ENCODE assay signal across 1 cellular context in the genomic region with DNA sequence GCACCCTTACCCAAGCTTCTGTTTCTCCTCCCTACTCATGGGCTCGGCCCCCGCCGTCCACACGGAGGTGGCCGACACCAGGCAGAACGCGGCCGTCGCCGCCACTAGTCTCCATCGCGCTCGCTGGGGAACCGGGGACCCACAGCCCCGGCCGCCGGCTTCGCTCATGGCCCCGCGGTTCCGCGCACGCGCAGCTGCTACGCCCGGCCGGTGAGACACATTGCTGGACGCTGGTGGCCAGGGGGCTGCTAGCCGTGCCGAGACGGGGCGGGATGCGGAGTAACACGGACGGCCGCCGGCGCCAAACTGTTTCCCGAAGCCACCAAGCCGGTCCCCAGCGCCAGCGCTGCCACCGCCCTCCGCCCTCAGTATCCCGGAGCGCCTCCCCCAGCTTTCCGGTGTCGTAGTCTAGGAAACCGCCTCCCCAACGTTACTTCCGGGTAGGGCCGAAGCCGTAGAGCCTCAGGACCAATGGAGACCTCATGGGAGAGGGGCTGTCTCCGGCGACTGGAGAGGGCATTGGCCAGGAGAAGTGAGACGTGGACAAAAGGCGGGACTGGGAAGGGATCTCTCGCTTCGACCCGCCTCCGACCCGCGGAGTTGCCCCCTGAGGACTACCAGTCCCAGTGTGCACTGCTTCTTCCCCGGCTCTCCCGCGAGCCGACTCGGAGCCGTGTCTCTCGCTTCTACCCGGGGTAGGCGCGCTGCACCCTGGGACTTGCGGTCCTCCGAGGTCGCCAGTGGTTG.
TF ChIP-seq lines count a peak whose summit lies in the region.

A gene with protein sequence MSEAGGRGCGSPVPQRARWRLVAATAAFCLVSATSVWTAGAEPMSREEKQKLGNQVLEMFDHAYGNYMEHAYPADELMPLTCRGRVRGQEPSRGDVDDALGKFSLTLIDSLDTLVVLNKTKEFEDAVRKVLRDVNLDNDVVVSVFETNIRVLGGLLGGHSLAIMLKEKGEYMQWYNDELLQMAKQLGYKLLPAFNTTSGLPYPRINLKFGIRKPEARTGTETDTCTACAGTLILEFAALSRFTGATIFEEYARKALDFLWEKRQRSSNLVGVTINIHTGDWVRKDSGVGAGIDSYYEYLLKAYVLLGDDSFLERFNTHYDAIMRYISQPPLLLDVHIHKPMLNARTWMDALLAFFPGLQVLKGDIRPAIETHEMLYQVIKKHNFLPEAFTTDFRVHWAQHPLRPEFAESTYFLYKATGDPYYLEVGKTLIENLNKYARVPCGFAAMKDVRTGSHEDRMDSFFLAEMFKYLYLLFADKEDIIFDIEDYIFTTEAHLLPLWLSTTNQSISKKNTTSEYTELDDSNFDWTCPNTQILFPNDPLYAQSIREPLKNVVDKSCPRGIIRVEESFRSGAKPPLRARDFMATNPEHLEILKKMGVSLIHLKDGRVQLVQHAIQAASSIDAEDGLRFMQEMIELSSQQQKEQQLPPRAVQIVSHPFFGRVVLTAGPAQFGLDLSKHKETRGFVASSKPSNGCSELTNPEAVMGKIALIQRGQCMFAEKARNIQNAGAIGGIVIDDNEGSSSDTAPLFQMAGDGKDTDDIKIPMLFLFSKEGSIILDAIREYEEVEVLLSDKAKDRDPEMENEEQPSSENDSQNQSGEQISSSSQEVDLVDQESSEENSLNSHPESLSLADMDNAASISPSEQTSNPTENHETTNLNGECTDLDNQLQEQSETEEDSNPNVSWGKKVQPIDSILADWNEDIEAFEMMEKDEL (minus strand): TSS at position 380 of the 747 bp plus-strand sequence. CDS start 212 bp downstream, at position 168.

TF ChIP-seq in K562, 482 proteins besides CTCF, POLR2A, EP300 and RAD21 (continued from another document and continues in another):
- TF ChIP-seq, protein P1, sequence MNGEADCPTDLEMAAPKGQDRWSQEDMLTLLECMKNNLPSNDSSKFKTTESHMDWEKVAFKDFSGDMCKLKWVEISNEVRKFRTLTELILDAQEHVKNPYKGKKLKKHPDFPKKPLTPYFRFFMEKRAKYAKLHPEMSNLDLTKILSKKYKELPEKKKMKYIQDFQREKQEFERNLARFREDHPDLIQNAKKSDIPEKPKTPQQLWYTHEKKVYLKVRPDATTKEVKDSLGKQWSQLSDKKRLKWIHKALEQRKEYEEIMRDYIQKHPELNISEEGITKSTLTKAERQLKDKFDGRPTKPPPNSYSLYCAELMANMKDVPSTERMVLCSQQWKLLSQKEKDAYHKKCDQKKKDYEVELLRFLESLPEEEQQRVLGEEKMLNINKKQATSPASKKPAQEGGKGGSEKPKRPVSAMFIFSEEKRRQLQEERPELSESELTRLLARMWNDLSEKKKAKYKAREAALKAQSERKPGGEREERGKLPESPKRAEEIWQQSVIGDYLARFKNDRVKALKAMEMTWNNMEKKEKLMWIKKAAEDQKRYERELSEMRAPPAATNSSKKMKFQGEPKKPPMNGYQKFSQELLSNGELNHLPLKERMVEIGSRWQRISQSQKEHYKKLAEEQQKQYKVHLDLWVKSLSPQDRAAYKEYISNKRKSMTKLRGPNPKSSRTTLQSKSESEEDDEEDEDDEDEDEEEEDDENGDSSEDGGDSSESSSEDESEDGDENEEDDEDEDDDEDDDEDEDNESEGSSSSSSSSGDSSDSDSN (IDR thresholded peaks at IDR 0.05; ENCODE audit: borderline replicate concordance in 1 of 2, low read depth in 2 of 2, low read length in 2 of 2) = peak in 1 of 2 experiments; percentile 79; a peak in 2 of 4 replicates
- TF ChIP-seq GATA2 (CRISPR knock-in tag; IDR thresholded peaks at IDR 0.05) = no peak
- peak in 1 of 2 experiments; percentile 43; a peak in 1 of 4 replicates for TF ChIP-seq SRF (CRISPR knock-in tag; IDR thresholded peaks at IDR 0.05)
- TF ChIP-seq ZNF224 (CRISPR knock-in tag; IDR thresholded peaks at IDR 0.05) = no peak
- peak; percentile 40; the same call in 1 of the 2 replicates for TF ChIP-seq L3MBTL2 (IDR thresholded peaks at IDR 0.05)
- peak; percentile 99 for TF ChIP-seq NFYB (IDR thresholded peaks at IDR 0.05; ENCODE audit: extremely low read depth, insufficient read length)
- TF ChIP-seq, protein P2, sequence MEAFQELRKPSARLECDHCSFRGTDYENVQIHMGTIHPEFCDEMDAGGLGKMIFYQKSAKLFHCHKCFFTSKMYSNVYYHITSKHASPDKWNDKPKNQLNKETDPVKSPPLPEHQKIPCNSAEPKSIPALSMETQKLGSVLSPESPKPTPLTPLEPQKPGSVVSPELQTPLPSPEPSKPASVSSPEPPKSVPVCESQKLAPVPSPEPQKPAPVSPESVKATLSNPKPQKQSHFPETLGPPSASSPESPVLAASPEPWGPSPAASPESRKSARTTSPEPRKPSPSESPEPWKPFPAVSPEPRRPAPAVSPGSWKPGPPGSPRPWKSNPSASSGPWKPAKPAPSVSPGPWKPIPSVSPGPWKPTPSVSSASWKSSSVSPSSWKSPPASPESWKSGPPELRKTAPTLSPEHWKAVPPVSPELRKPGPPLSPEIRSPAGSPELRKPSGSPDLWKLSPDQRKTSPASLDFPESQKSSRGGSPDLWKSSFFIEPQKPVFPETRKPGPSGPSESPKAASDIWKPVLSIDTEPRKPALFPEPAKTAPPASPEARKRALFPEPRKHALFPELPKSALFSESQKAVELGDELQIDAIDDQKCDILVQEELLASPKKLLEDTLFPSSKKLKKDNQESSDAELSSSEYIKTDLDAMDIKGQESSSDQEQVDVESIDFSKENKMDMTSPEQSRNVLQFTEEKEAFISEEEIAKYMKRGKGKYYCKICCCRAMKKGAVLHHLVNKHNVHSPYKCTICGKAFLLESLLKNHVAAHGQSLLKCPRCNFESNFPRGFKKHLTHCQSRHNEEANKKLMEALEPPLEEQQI (IDR thresholded peaks at IDR 0.05) = no peak
- no peak for TF ChIP-seq FOXK2 (conservative IDR thresholded peaks at IDR 0.05 in 1 of 2, IDR thresholded peaks at IDR 0.05 in 1 of 2; ENCODE audit: low read depth in 2 of 2)
- TF ChIP-seq ARID1B (IDR thresholded peaks at IDR 0.05) = 0 out of 2 replicates have a peak, but pooled peaks have one; percentile 21
- TF ChIP-seq KLF10 (CRISPR knock-in tag; IDR thresholded peaks at IDR 0.05) = no peak
- TF ChIP-seq POLR2B (IDR thresholded peaks at IDR 0.05; ENCODE audit: low read depth, partially characterized antibody) = peak; percentile 91
- TF ChIP-seq, protein P3, sequence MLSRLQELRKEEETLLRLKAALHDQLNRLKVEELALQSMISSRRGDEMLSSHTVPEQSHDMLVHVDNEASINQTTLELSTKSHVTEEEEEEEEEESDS (CRISPR knock-in tag; IDR thresholded peaks at IDR 0.05) = no peak
- TF ChIP-seq, protein P4, sequence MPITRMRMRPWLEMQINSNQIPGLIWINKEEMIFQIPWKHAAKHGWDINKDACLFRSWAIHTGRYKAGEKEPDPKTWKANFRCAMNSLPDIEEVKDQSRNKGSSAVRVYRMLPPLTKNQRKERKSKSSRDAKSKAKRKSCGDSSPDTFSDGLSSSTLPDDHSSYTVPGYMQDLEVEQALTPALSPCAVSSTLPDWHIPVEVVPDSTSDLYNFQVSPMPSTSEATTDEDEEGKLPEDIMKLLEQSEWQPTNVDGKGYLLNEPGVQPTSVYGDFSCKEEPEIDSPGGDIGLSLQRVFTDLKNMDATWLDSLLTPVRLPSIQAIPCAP (CRISPR knock-in tag; IDR thresholded peaks at IDR 0.05; ENCODE audit: borderline replicate concordance) = no peak
- TF ChIP-seq TAF15 (IDR thresholded peaks at IDR 0.05; ENCODE audit: low read depth, low read length) = no peak
- TF ChIP-seq, protein P5, sequence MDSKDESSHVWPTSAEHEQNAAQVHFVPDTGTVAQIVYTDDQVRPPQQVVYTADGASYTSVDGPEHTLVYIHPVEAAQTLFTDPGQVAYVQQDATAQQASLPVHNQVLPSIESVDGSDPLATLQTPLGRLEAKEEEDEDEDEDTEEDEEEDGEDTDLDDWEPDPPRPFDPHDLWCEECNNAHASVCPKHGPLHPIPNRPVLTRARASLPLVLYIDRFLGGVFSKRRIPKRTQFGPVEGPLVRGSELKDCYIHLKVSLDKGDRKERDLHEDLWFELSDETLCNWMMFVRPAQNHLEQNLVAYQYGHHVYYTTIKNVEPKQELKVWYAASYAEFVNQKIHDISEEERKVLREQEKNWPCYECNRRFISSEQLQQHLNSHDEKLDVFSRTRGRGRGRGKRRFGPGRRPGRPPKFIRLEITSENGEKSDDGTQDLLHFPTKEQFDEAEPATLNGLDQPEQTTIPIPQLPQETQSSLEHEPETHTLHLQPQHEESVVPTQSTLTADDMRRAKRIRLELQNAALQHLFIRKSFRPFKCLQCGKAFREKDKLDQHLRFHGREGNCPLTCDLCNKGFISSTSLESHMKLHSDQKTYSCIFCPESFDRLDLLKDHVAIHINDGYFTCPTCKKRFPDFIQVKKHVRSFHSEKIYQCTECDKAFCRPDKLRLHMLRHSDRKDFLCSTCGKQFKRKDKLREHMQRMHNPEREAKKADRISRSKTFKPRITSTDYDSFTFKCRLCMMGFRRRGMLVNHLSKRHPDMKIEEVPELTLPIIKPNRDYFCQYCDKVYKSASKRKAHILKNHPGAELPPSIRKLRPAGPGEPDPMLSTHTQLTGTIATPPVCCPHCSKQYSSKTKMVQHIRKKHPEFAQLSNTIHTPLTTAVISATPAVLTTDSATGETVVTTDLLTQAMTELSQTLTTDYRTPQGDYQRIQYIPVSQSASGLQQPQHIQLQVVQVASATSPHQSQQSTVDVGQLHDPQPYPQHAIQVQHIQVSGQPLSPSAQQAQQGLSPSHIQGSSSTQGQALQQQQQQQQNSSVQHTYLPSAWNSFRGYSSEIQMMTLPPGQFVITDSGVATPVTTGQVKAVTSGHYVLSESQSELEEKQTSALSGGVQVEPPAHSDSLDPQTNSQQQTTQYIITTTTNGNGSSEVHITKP (IDR thresholded peaks at IDR 0.05; ENCODE audit: partially characterized antibody) = no peak
- TF ChIP-seq, protein P6, sequence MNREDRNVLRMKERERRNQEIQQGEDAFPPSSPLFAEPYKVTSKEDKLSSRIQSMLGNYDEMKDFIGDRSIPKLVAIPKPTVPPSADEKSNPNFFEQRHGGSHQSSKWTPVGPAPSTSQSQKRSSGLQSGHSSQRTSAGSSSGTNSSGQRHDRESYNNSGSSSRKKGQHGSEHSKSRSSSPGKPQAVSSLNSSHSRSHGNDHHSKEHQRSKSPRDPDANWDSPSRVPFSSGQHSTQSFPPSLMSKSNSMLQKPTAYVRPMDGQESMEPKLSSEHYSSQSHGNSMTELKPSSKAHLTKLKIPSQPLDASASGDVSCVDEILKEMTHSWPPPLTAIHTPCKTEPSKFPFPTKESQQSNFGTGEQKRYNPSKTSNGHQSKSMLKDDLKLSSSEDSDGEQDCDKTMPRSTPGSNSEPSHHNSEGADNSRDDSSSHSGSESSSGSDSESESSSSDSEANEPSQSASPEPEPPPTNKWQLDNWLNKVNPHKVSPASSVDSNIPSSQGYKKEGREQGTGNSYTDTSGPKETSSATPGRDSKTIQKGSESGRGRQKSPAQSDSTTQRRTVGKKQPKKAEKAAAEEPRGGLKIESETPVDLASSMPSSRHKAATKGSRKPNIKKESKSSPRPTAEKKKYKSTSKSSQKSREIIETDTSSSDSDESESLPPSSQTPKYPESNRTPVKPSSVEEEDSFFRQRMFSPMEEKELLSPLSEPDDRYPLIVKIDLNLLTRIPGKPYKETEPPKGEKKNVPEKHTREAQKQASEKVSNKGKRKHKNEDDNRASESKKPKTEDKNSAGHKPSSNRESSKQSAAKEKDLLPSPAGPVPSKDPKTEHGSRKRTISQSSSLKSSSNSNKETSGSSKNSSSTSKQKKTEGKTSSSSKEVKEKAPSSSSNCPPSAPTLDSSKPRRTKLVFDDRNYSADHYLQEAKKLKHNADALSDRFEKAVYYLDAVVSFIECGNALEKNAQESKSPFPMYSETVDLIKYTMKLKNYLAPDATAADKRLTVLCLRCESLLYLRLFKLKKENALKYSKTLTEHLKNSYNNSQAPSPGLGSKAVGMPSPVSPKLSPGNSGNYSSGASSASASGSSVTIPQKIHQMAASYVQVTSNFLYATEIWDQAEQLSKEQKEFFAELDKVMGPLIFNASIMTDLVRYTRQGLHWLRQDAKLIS (CRISPR knock-in tag; IDR thresholded peaks at IDR 0.05) = no peak; the same call in 1 of the 2 replicates
- TF ChIP-seq ZKSCAN3 (CRISPR knock-in tag; IDR thresholded peaks at IDR 0.05) = no peak
- TF ChIP-seq POU5F1 (IDR thresholded peaks at IDR 0.05; ENCODE audit: borderline replicate concordance, low read depth, low read length, partially characterized antibody) = no peak
- no peak for TF ChIP-seq ZNF507 (tag; conservative IDR thresholded peaks at IDR 0.05)
- TF ChIP-seq NFE2 (IDR thresholded peaks at IDR 0.05; ENCODE audit: low read depth) = no peak
- TF ChIP-seq NFXL1 (CRISPR knock-in tag; IDR thresholded peaks at IDR 0.05) = no peak
- TF ChIP-seq NR3C1 (CRISPR knock-in tag; IDR thresholded peaks at IDR 0.05) = no peak
- TF ChIP-seq, protein P7, sequence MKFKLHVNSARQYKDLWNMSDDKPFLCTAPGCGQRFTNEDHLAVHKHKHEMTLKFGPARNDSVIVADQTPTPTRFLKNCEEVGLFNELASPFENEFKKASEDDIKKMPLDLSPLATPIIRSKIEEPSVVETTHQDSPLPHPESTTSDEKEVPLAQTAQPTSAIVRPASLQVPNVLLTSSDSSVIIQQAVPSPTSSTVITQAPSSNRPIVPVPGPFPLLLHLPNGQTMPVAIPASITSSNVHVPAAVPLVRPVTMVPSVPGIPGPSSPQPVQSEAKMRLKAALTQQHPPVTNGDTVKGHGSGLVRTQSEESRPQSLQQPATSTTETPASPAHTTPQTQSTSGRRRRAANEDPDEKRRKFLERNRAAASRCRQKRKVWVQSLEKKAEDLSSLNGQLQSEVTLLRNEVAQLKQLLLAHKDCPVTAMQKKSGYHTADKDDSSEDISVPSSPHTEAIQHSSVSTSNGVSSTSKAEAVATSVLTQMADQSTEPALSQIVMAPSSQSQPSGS (CRISPR knock-in tag; IDR thresholded peaks at IDR 0.05) = no peak
- TF ChIP-seq, protein P8, sequence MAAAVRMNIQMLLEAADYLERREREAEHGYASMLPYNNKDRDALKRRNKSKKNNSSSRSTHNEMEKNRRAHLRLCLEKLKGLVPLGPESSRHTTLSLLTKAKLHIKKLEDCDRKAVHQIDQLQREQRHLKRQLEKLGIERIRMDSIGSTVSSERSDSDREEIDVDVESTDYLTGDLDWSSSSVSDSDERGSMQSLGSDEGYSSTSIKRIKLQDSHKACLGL (CRISPR knock-in tag; IDR thresholded peaks at IDR 0.05; ENCODE audit: borderline replicate concordance, poor library complexity, severe bottlenecking) = no peak
- no peak; the same call in 1 of the 2 replicates for TF ChIP-seq CBX1 (IDR thresholded peaks at IDR 0.05; ENCODE audit: low read depth)
- TF ChIP-seq NCOR1 (IDR thresholded peaks at IDR 0.05) = no peak
- TF ChIP-seq, protein P9, sequence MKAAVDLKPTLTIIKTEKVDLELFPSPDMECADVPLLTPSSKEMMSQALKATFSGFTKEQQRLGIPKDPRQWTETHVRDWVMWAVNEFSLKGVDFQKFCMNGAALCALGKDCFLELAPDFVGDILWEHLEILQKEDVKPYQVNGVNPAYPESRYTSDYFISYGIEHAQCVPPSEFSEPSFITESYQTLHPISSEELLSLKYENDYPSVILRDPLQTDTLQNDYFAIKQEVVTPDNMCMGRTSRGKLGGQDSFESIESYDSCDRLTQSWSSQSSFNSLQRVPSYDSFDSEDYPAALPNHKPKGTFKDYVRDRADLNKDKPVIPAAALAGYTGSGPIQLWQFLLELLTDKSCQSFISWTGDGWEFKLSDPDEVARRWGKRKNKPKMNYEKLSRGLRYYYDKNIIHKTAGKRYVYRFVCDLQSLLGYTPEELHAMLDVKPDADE (conservative IDR thresholded peaks at IDR 0.05; ENCODE audit: control insufficient read depth, low read depth, low read length) = peak; percentile 93
- TF ChIP-seq JUNB (CRISPR knock-in tag; conservative IDR thresholded peaks at IDR 0.05) = no peak; the same call in 1 of the 2 replicates
- TF ChIP-seq ZNF75A (CRISPR knock-in tag; IDR thresholded peaks at IDR 0.05) = no peak
- peak; percentile 28; the same call in 1 of the 2 replicates for TF ChIP-seq E2F3 (CRISPR knock-in tag; IDR thresholded peaks at IDR 0.05)
